10 cellular contexts compared by ENCODE assay signal in the genomic region with DNA sequence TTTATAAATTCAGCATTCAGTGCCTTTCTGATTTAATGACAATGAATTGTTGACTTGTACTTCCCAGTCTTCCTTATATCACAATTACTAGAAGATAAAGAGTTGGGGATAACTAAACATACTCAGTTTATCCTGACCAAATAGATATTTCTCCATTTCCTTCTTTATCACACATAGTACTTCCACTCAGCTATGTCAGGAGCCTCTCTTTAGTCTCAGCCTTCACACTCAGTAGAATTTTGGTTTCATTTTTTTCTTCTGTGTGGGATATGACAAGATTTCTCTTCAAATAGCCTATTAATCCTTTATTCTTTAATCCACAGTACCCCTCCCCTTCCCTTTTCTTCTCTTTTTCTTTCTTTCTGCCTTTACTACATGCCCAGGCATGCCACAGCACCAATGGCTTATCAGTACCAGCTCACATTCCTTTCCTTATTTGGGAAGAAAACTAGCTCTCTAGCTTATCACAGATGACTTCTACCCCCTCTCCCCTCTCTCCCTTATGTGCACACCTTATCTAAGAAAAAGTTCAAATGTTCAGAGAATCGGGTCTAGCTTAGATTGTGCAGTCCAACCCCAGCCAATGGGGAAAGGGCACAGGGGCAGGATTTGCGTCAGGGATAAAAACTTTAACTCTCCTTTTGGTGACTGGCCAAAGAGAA.
DNase-seq lines count a peak whose midpoint lies in the region; ATAC-seq and TF ChIP-seq lines count a peak whose summit lies in the region.
"Had no signal": no experiment of that assay in that cellular context is flagged by ENCODE, and none has a peak within 500 bp of the region (broad histone marks: within the 10 kb centered on the region; RNA-seq: fewer than 3 reads in every experiment).

No MANE protein-coding gene starts in this region.

- peak overlapping the region; percentile 52 for H3K27ac Mint-ChIP-seq in activated CD8-positive, alpha-beta memory T cell treated with anti-CD3 and anti-CD28 coated beads, Interleukin-2, amount 10 ng/mL, durations not matched to agents 7 days and 5 days

- no peaks in the 10 kb centered on the region for H3K9me3 Mint-ChIP-seq in activated CD8-positive, alpha-beta memory T cell treated with anti-CD3 and anti-CD28 coated beads, Interleukin-2, amount 10 ng/mL, durations not matched to agents 7 days and 5 days (ENCODE audit: low read depth)

- peaks cover 4% of the 10 kb centered on the region for H3K9me3 ChIP-seq in RWPE2 (ENCODE audit: severe bottlenecking)

- ATAC-seq in activated CD8-positive, alpha-beta memory T cell treated with anti-CD3 and anti-CD28 coated beads, Interleukin-2, amount 10 ng/mL, durations not matched to agents 7 days and 5 days = no peak
- ATAC-seq in RWPE2 (ENCODE audit: low read depth) (no peak), GM19351 (IDR thresholded peaks at IDR 0.05; ENCODE audit: unreplicated experiment) (no peak)

- H3K27me3 ChIP-seq in RWPE2 (ENCODE audit: insufficient read depth, poor library complexity, severe bottlenecking) = no peaks in the 10 kb centered on the region

- TF ChIP-seq CTCF in RWPE2 (IDR thresholded peaks at IDR 0.05; ENCODE audit: poor library complexity, severe bottlenecking) (no peak), epithelial cell of esophagus (IDR thresholded peaks at IDR 0.05; ENCODE audit: insufficient read depth, low read depth, low read length, missing control alignments) (no peak)

- no peak for DNase-seq in activated CD8-positive, alpha-beta memory T cell treated with anti-CD3 and anti-CD28 coated beads, Interleukin-2, amount 10 ng/mL, durations not matched to agents 7 days and 5 days
- DNase-seq in activated CD8-positive, alpha-beta memory T cell treated with anti-CD3 and anti-CD28 coated beads, Interleukin-2, amount 50 U/mL, for 48 hours = no peak
- DNase-seq in RWPE2 (ENCODE audit: low spot score) (no peak), epithelial cell of esophagus (ENCODE audit: low read depth) (peak; percentile 10), renal cortical epithelial cell (ENCODE audit: low read depth) (peak; percentile 7), inferior parietal cortex (ENCODE audit: extremely low spot score) (no peak), posterior cingulate gyrus (no peak)
- DNase-seq: activated T-cell treated with anti-CD3 and anti-CD28 coated beads, Interleukin-2, amount 50 U/mL, for 1 hour; foreskin melanocyte had no signal

- intact Hi-C loops in posterior cingulate gyrus (cut with DNase I) = no loop called here

- H3K27me3 Mint-ChIP-seq in activated CD8-positive, alpha-beta memory T cell treated with anti-CD3 and anti-CD28 coated beads, Interleukin-2, amount 10 ng/mL, durations not matched to agents 7 days and 5 days = no peaks in the 10 kb centered on the region

- H3K4me1 ChIP-seq in RWPE2 (ENCODE audit: insufficient read depth, poor library complexity, severe bottlenecking) = peaks cover 6% of the 10 kb centered on the region

- H3K4me3 ChIP-seq in RWPE2 (ENCODE audit: severe bottlenecking) (no peak overlapping the region), epithelial cell of esophagus (ENCODE audit: low read length) (no peak overlapping the region)

- CTCF ChIA-PET in activated CD8-positive, alpha-beta memory T cell treated with anti-CD3 and anti-CD28 coated beads, Interleukin-2, amount 10 ng/mL, durations not matched to agents 7 days and 5 days (lab: Charles Lee) = no interaction called here

- H3K36me3 Mint-ChIP-seq in activated CD8-positive, alpha-beta memory T cell treated with anti-CD3 and anti-CD28 coated beads, Interleukin-2, amount 10 ng/mL, durations not matched to agents 7 days and 5 days = peaks cover 20% of the 10 kb centered on the region

- H3K36me3 ChIP-seq in RWPE2 (ENCODE audit: low read depth) = peaks cover 4% of the 10 kb centered on the region; the same call in 1 of the 2 replicates

- H3K27ac ChIP-seq in RWPE2 (ENCODE audit: poor library complexity, severe bottlenecking) = peak overlapping the region; percentile 21

- no peak overlapping the region for H3K4me3 Mint-ChIP-seq in activated CD8-positive, alpha-beta memory T cell treated with anti-CD3 and anti-CD28 coated beads, Interleukin-2, amount 10 ng/mL, durations not matched to agents 7 days and 5 days

- peaks cover 16% of the 10 kb centered on the region for H3K4me1 Mint-ChIP-seq in activated CD8-positive, alpha-beta memory T cell treated with anti-CD3 and anti-CD28 coated beads, Interleukin-2, amount 10 ng/mL, durations not matched to agents 7 days and 5 days

Comparison
In these comparisons a context has a peak if more than half of its experiments do, and no peak if none do; other contexts are left out.
1. DNase-seq: peak in epithelial cell of esophagus (single experiment) and renal cortical epithelial cell (single experiment); none in activated CD8-positive, alpha-beta memory T cell treated with anti-CD3 and anti-CD28 coated beads, Interleukin-2, amount 10 ng/mL, durations not matched to agents 7 days and 5 days (single experiment), activated CD8-positive, alpha-beta memory T cell treated with anti-CD3 and anti-CD28 coated beads, Interleukin-2, amount 50 U/mL, for 48 hours (single experiment), RWPE2 (single experiment), inferior parietal cortex (single experiment) and posterior cingulate gyrus (0 of 10).